Comparison of ENCODE assay signal across 16 cellular contexts in the genomic region with DNA sequence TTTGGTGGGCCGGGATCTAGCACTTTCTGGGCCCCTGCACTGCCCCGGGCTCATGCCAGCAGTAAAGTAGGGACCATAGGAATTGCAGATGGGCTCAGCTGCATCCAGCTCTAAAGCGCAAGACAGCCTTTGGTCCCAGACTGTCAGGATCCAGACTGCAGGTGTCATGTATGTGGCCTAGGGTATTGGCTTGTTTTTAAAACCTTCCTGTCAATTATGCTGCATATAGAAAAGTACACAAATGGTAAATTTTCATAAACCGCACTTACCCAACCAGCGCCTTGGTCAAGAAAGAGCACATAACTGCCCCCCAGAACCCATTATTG. TPM values are rescaled to one million over a fixed set of nuclear protein-coding genes. Genes with fewer than 3 reads are reported as not detected.
"Had no signal": no experiment of that assay in that cellular context is flagged by ENCODE, and none has a peak within 500 bp of the region (broad histone marks: within the 10 kb centered on the region; RNA-seq: fewer than 3 reads in every experiment).

No MANE protein-coding gene starts in this region.

- H3K4me1 ChIP-seq: foreskin keratinocyte had no signal

- H3K9me3 Mint-ChIP-seq: immature natural killer cell; stimulated activated naive B cell treated with anti-CD40 and anti-IgM and Interleukin-4, amounts not matched to agents 10 μg/mL and 1 μg/mL and 100 μg/mL, for 72 hours; T-cell had no signal

- H3K27me3 Mint-ChIP-seq: stimulated activated naive B cell treated with anti-CD40 and anti-IgM and Interleukin-4, amounts not matched to agents 10 μg/mL and 1 μg/mL and 100 μg/mL, for 72 hours; T-cell had no signal

- H3K4me3 Mint-ChIP-seq: immature natural killer cell; stimulated activated naive B cell treated with anti-CD40 and anti-IgM and Interleukin-4, amounts not matched to agents 10 μg/mL and 1 μg/mL and 100 μg/mL, for 72 hours; T-cell had no signal

- DNase-seq: activated naive CD4-positive, alpha-beta T cell treated with Interleukin-2 at 50 U/mL for 16 hours; activated T-cell treated with anti-CD3 and anti-CD28 coated beads for 4 hours; foreskin keratinocyte; immature natural killer cell; SK-N-SH; stimulated activated CD4-positive, alpha-beta T cell treated with anti-CD3 and anti-CD28 coated beads, Interleukin-12 subunit alpha, Interleukin-12 subunit beta, amount 100 ng/mL, for 4 hours; stimulated activated naive B cell treated with anti-CD40 and anti-IgM and Interleukin-4, amounts not matched to agents 10 μg/mL and 1 μg/mL and 100 μg/mL, for 72 hours; T-cell; T-helper 9 cell had no signal

- H3K4me3 ChIP-seq: upper lobe of left lung had no signal

- FAIRE-seq: astrocyte had no signal

- H3K4me2 ChIP-seq: SK-N-SH had no signal

- H3K27me3 ChIP-seq: foreskin keratinocyte, upper lobe of left lung had no signal

- H3K27ac ChIP-seq: foreskin keratinocyte, upper lobe of left lung had no signal

- H3K27ac Mint-ChIP-seq: immature natural killer cell; stimulated activated naive B cell treated with anti-CD40 and anti-IgM and Interleukin-4, amounts not matched to agents 10 μg/mL and 1 μg/mL and 100 μg/mL, for 72 hours; T-cell had no signal

- ATAC-seq: activated CD4-positive, CD25-positive, alpha-beta regulatory T cell treated with anti-CD3 and anti-CD28 coated beads, Interleukin-2, amount 50 U/mL, for 24 hours; esophagus mucosa; foreskin keratinocyte; stimulated activated naive B cell treated with anti-CD40 and anti-IgM and Interleukin-4, amounts not matched to agents 10 μg/mL and 1 μg/mL and 100 μg/mL, for 72 hours; T-cell had no signal

- H3K36me3 Mint-ChIP-seq: immature natural killer cell had no signal

- H3K9ac ChIP-seq: SK-N-SH had no signal

- H3K9me3 ChIP-seq: SK-N-SH, upper lobe of left lung had no signal

RNA-seq across cellular contexts. Expression of gene SMIM41, which starts 21.9 kb away (rescaled TPM):
- total RNA-seq: esophagus mucosa, foreskin keratinocyte, osteocyte, subcutaneous adipose tissue had no signal
- polyA plus RNA-seq: foreskin keratinocyte, immature natural killer cell, neural cell, SK-N-SH had no signal
